In genomic region chr15:77094397-77095030, GRCh38 we compare ENCODE assay signal across 16 cellular contexts. TPM values are rescaled to one million over a fixed set of nuclear protein-coding genes. Genes with fewer than 3 reads are reported as not detected.
DNase-seq lines count a peak whose midpoint lies in the region; ATAC-seq and TF ChIP-seq lines count a peak whose summit lies in the region.
"Had no signal": no experiment of that assay in that cellular context is flagged by ENCODE, and none has a peak within 500 bp of the region (broad histone marks: within the 10 kb centered on the region; RNA-seq: fewer than 3 reads in every experiment).

No MANE protein-coding gene starts in this region.

- H3K9me3 Mint-ChIP-seq in HFFc6 (no peaks in the 10 kb centered on the region), neural crest cell (no peaks in the 10 kb centered on the region)
- no peaks in the 10 kb centered on the region for H3K9me3 Mint-ChIP-seq in activated CD8-positive, alpha-beta T cell treated with anti-CD3 and anti-CD28 coated beads, Interleukin-2, amount 10 ng/mL, durations not matched to agents 7 days and 5 days (ENCODE audit: insufficient read depth)
- H3K9me3 Mint-ChIP-seq: activated T-helper 2 cell treated with anti-CD3 and anti-CD28 coated beads, Interferon-gamma antibody, Interleukin-2, Interleukin-4, amounts not matched to agents 10 μg/mL and 5 μg/mL and 100 μg/mL, durations not matched to agents 14 hours and 24 hours and 36 hours; immature natural killer cell had no signal

- no peaks in the 10 kb centered on the region for H3K4me1 Mint-ChIP-seq in HFFc6 (ENCODE audit: low read depth)
- peaks cover 7% of the 10 kb centered on the region for H3K4me1 Mint-ChIP-seq in activated CD8-positive, alpha-beta T cell treated with anti-CD3 and anti-CD28 coated beads, Interleukin-2, amount 10 ng/mL, durations not matched to agents 7 days and 5 days (ENCODE audit: low read depth)
- H3K4me1 Mint-ChIP-seq in neural crest cell = peaks cover 9% of the 10 kb centered on the region
- H3K4me1 Mint-ChIP-seq: immature natural killer cell had no signal

- H3K27ac Mint-ChIP-seq in HFFc6 (no peak overlapping the region), neural crest cell (ENCODE audit: unreplicated experiment) (no peak overlapping the region)
- no peak overlapping the region for H3K27ac Mint-ChIP-seq in activated CD8-positive, alpha-beta T cell treated with anti-CD3 and anti-CD28 coated beads, Interleukin-2, amount 10 ng/mL, durations not matched to agents 7 days and 5 days
- H3K27ac Mint-ChIP-seq: activated T-helper 2 cell treated with anti-CD3 and anti-CD28 coated beads, Interferon-gamma antibody, Interleukin-2, Interleukin-4, amounts not matched to agents 10 μg/mL and 5 μg/mL and 100 μg/mL, durations not matched to agents 14 hours and 24 hours and 36 hours; immature natural killer cell had no signal

- H3K36me3 Mint-ChIP-seq in HFFc6 (ENCODE audit: low read depth) (no peaks in the 10 kb centered on the region), neural crest cell (ENCODE audit: low read depth) (no peaks in the 10 kb centered on the region)
- H3K36me3 Mint-ChIP-seq in activated CD8-positive, alpha-beta T cell treated with anti-CD3 and anti-CD28 coated beads, Interleukin-2, amount 10 ng/mL, durations not matched to agents 7 days and 5 days (ENCODE audit: low read depth) = no peaks in the 10 kb centered on the region
- H3K36me3 Mint-ChIP-seq: immature natural killer cell had no signal

- DNase-seq in DMS53 (lab: John Stamatoyannopoulos, UW) = peak; percentile 10
- DNase-seq in DMS53 treated with DMSO at 0.1 percent for 48 hours (lab: John Stamatoyannopoulos, UW; ENCODE audit: unreplicated experiment) = no peak
- DNase-seq in HFFc6 = no peak
- DNase-seq in activated CD8-positive, alpha-beta T cell treated with anti-CD3 and anti-CD28 coated beads, Interleukin-2, amount 10 ng/mL, durations not matched to agents 7 days and 5 days = peak; percentile 20
- DNase-seq in neural crest cell (ENCODE audit: low read depth, low spot score) = no peak
- no peak for DNase-seq in EL
- no peak for DNase-seq in CD1c-positive myeloid dendritic cell (ENCODE audit: extremely low spot score)
- DNase-seq: cerebellar nuclear complex, immature natural killer cell, NCI-H1417 treated with DMSO at 0.1 percent for 48 hours, NCI-H69, retina, substantia nigra had no signal

- CTCF ChIA-PET in activated CD8-positive, alpha-beta T cell treated with anti-CD3 and anti-CD28 coated beads, Interleukin-2, amount 10 ng/mL, durations not matched to agents 7 days and 5 days (lab: Charles Lee) = interaction anchor here (0.8 to 2.4 kb wide), 4 partner anchors 8 to 449 kb away, joined by 3 to 7 read pairs (median 4); no protein-coding TSS in a partner anchor

- ATAC-seq in activated CD8-positive, alpha-beta T cell treated with anti-CD3 and anti-CD28 coated beads, Interleukin-2, amount 10 ng/mL, durations not matched to agents 7 days and 5 days = no peak
- ATAC-seq in GM19035 (IDR thresholded peaks at IDR 0.05; ENCODE audit: unreplicated experiment) = no peak
- ATAC-seq: esophagus mucosa had no signal

- TF ChIP-seq CTCF in HFFc6 (IDR thresholded peaks at IDR 0.05) (peak; percentile 60), neural crest cell (conservative IDR thresholded peaks at IDR 0.05) (peak; percentile 42)

- H3K4me3 Mint-ChIP-seq in HFFc6 (no peak overlapping the region), neural crest cell (no peak overlapping the region)
- H3K4me3 Mint-ChIP-seq in activated CD8-positive, alpha-beta T cell treated with anti-CD3 and anti-CD28 coated beads, Interleukin-2, amount 10 ng/mL, durations not matched to agents 7 days and 5 days = no peak overlapping the region
- H3K4me3 Mint-ChIP-seq: immature natural killer cell had no signal

- H3K27me3 Mint-ChIP-seq in HFFc6 (ENCODE audit: insufficient read depth) = peaks cover 11% of the 10 kb centered on the region
- peaks cover 6% of the 10 kb centered on the region for H3K27me3 Mint-ChIP-seq in activated CD8-positive, alpha-beta T cell treated with anti-CD3 and anti-CD28 coated beads, Interleukin-2, amount 10 ng/mL, durations not matched to agents 7 days and 5 days (ENCODE audit: low read depth)
- H3K27me3 Mint-ChIP-seq in neural crest cell (ENCODE audit: low read depth) = no peaks in the 10 kb centered on the region

- POLR2A ChIA-PET in activated CD8-positive, alpha-beta T cell treated with anti-CD3 and anti-CD28 coated beads, Interleukin-2, amount 10 ng/mL, durations not matched to agents 7 days and 5 days (lab: Charles Lee) = no interaction called here

RNA-seq across cellular contexts. Expression of gene TSPAN3, which starts 23.6 kb away (rescaled TPM):
- total RNA-seq in HFFc6 (2021; fragmentation: NEBNext Ultra II Directional; extraction: Animal tissue kit (Norgen Biotek cat#: 25700)) = 100 to 1,000 TPM; 153 to 222 (median 183) TPM
- total RNA-seq in activated CD8-positive, alpha-beta T cell treated with anti-CD3 and anti-CD28 coated beads, Interleukin-2, amount 10 ng/mL, durations not matched to agents 7 days and 5 days = 10 to 100 TPM; 17.4 to 18.4 TPM
- 258 and 259 TPM in 2 replicates for total RNA-seq in neural crest cell

Comparison
In these comparisons a context has a peak if more than half of its experiments do, and no peak if none do; other contexts are left out.
1. DNase-seq: peak in DMS53 (single experiment) and activated CD8-positive, alpha-beta T cell treated with anti-CD3 and anti-CD28 coated beads, Interleukin-2, amount 10 ng/mL, durations not matched to agents 7 days and 5 days (single experiment); none in DMS53 treated with DMSO at 0.1 percent for 48 hours (single experiment), HFFc6 (single experiment), neural crest cell (single experiment), EL (single experiment) and CD1c-positive myeloid dendritic cell (single experiment).
2. RNA of gene TSPAN3, which starts 23.6 kb away (total RNA-seq): 258 to 259 TPM in neural crest cell and 153 to 222 TPM in HFFc6; 17.4 to 18.4 TPM in activated CD8-positive, alpha-beta T cell treated with anti-CD3 and anti-CD28 coated beads, Interleukin-2, amount 10 ng/mL, durations not matched to agents 7 days and 5 days; every median in the first group is over 4 times any median in the second.